In genomic region chr16:89490386-89491237, GRCh38 we compare ENCODE assay signal across 8 cellular contexts. TPM values are rescaled to one million over a fixed set of nuclear protein-coding genes. Genes with fewer than 3 reads are reported as not detected.
A peak's percentile ranks its signal among the peaks of the same experiment; 100 is the strongest.
DNase-seq lines count a peak whose midpoint lies in the region; ATAC-seq, FAIRE-seq and TF ChIP-seq lines count a peak whose summit lies in the region.

ANKRD11 (minus strand) TSS chr16:89490561; CDS start chr16:89317019, 173,542 bp downstream.

- no peaks in the 10 kb centered on the region for H3K27me3 Mint-ChIP-seq in Calu3 (ENCODE audit: unreplicated experiment)
- no peaks in the 10 kb centered on the region for H3K27me3 Mint-ChIP-seq in mesothelial cell of epicardium (ENCODE audit: low read depth)

- no peaks in the 10 kb centered on the region for H3K9me3 ChIP-seq in HUES64 (ENCODE audit: insufficient read depth, low read depth, low read length)
- no peaks in the 10 kb centered on the region for H3K9me3 ChIP-seq in OCI-LY1 (ENCODE audit: low read length)

- H3K36me3 Mint-ChIP-seq in Calu3 (ENCODE audit: insufficient read depth, unreplicated experiment) (peaks cover 57% of the 10 kb centered on the region), mesothelial cell of epicardium (peaks cover 2% of the 10 kb centered on the region)

- H3K9me2 ChIP-seq in OCI-LY1 (ENCODE audit: low read depth, low read length) = no peaks in the 10 kb centered on the region

- H3K4me1 ChIP-seq in HUES64 (ENCODE audit: insufficient read depth, low read length) (peaks cover 18% of the 10 kb centered on the region), OCI-LY1 (ENCODE audit: insufficient read depth, low read length, severe bottlenecking) (peaks cover 47% of the 10 kb centered on the region)

- peak within 1 kb of the TSS; percentile 77 for H3K4me3 ChIP-seq in HUES64 (ENCODE audit: low read length)
- H3K4me3 ChIP-seq in OCI-LY1 (ENCODE audit: low read depth, low read length, poor library complexity, severe bottlenecking) = peak within 1 kb of the TSS; percentile 77

- TF ChIP-seq CTCF in Calu3 (IDR thresholded peaks at IDR 0.05; ENCODE audit: unreplicated experiment) (no peak), OCI-LY1 (IDR thresholded peaks at IDR 0.05; ENCODE audit: low read length) (no peak), mesothelial cell of epicardium (IDR thresholded peaks at IDR 0.05; ENCODE audit: unreplicated experiment) (no peak)

- H3K9me3 Mint-ChIP-seq in Calu3 (ENCODE audit: low read depth, unreplicated experiment) = no peaks in the 10 kb centered on the region
- no peaks in the 10 kb centered on the region for H3K9me3 Mint-ChIP-seq in mesothelial cell of epicardium

- ATAC-seq in GM21447 (IDR thresholded peaks at IDR 0.05; ENCODE audit: unreplicated experiment) = peak; percentile 73

- no TSS peak for BruUV-seq in Calu3 (replicated peaks; lab: Mats Ljungman, UMichigan)

- H3K79me2 ChIP-seq in OCI-LY1 (ENCODE audit: insufficient read depth, low read length) = peaks cover 34% of the 10 kb centered on the region

- H3K4me1 Mint-ChIP-seq in Calu3 (ENCODE audit: low read depth, unreplicated experiment) = peaks cover 38% of the 10 kb centered on the region
- H3K4me1 Mint-ChIP-seq in mesothelial cell of epicardium = peaks cover 42% of the 10 kb centered on the region

- H3K4me3 Mint-ChIP-seq in Calu3 (ENCODE audit: low read depth, unreplicated experiment) = peak within 1 kb of the TSS; percentile 90
- H3K4me3 Mint-ChIP-seq in mesothelial cell of epicardium = peak within 1 kb of the TSS; percentile 89

- under 1% methylated on average over 105 of the region's 105 CpGs for WGBS in HUES64

- peak within 1 kb of the TSS; percentile 97 for H3K27ac Mint-ChIP-seq in Calu3 (ENCODE audit: unreplicated experiment)
- peak within 1 kb of the TSS; percentile 98 for H3K27ac Mint-ChIP-seq in mesothelial cell of epicardium

- no peak within 1 kb of the TSS for H2AFZ ChIP-seq in OCI-LY1 (ENCODE audit: low read length)

- no peaks in the 10 kb centered on the region for H3F3A ChIP-seq in OCI-LY1 (ENCODE audit: insufficient read depth, low read length)

- intact Hi-C loops in Calu3 (cut with micrococcal nuclease; ENCODE audit: unreplicated experiment) = no loop called here

- peak; percentile 95 for FAIRE-seq in endometrium (lab: Jason Lieb, UNC)

- peak within 1 kb of the TSS; percentile 99 for H3K4me2 ChIP-seq in OCI-LY1 (ENCODE audit: low read length)

- H3K27ac ChIP-seq in HUES64 (ENCODE audit: low read depth, low read length) (peak within 1 kb of the TSS; percentile 92; the same call in 1 of the 2 replicates), OCI-LY1 (ENCODE audit: low read depth, low read length, poor library complexity, severe bottlenecking) (peak within 1 kb of the TSS; percentile 83)

- no peaks in the 10 kb centered on the region for H3K36me3 ChIP-seq in HUES64 (ENCODE audit: insufficient read depth, low read length)
- H3K36me3 ChIP-seq in OCI-LY1 (ENCODE audit: insufficient read depth, low read length) = peaks cover 5% of the 10 kb centered on the region

- DNase-seq in Calu3 (peak; percentile 99), mesothelial cell of epicardium (ENCODE audit: low spot score in 2 of 2, unreplicated experiment in 2 of 2) (peak; percentile 97)
- peak; percentile 96 for DNase-seq in activated CD8-positive, alpha-beta memory T cell treated with anti-CD3 and anti-CD28 coated beads, Interleukin-2, amount 50 U/mL, for 4 hours
- peak; percentile 99 for DNase-seq in stimulated activated CD8-positive, alpha-beta memory T cell treated with anti-CD3 and anti-CD28 coated beads, Interleukin-15, amount 100 ng/mL, for 48 hours (ENCODE audit: low read depth in 2 of 2)

- H3K27me3 ChIP-seq in HUES64 (ENCODE audit: insufficient read depth, low read length) (no peaks in the 10 kb centered on the region), OCI-LY1 (ENCODE audit: insufficient read depth, low read length) (no peaks in the 10 kb centered on the region)

- no peaks in the 10 kb centered on the region for H4K20me1 ChIP-seq in OCI-LY1 (ENCODE audit: insufficient read depth, low read length)

- CTCF ChIA-PET in Calu3 (lab: Charles Lee) = interaction anchor here (0.7 to 1.0 kb wide), 2 partner anchors 12 to 718 kb away, joined by 3 read pairs; no protein-coding TSS in a partner anchor

- H3K9ac ChIP-seq in HUES64 (ENCODE audit: low read depth, low read length) (peak within 1 kb of the TSS; percentile 77), OCI-LY1 (ENCODE audit: low read length) (peak within 1 kb of the TSS; percentile 83)

RNA-seq across cellular contexts. Expression of gene ANKRD11, which starts in this region (rescaled TPM):
- 227 and 242 TPM in 2 replicates for total RNA-seq in Calu3 (2022)
- 67.8 TPM for polyA plus RNA-seq in HUES64 (2013, experiment 1 of 2)
- 71.1 TPM for polyA plus RNA-seq in HUES64 (2013, experiment 2 of 2)
- 230 to 247 TPM (median 233 TPM) in 3 replicates for total RNA-seq in mesothelial cell of epicardium

Comparison
In these comparisons a context has a peak if more than half of its experiments do, and no peak if none do; other contexts are left out.
1. Peak in every context shown above with its lines: DNase-seq, ATAC-seq, H3K4me3 ChIP-seq and H3K27ac ChIP-seq.